ENCODE assay signal across 25 cellular contexts in the genomic region with DNA sequence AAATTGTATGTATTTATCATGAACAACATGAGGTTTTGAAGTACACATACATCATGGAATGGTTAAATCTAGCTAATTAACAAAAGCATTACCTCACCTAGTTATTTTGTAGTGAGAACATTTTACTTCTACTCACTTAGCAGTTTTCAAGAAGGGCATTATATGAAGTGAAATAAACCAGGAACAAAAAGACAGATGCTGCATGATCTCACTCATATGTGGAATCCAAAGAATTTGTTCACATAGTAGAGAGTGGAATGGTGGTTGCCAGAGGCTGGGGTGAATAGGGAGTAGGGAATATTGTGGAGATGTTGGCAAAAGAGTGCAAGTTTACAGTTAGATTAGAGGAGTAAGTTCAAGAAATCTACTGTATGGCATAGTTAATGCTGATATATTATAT.
DNase-seq lines count a peak whose midpoint lies in the region; ATAC-seq, FAIRE-seq and TF ChIP-seq lines count a peak whose summit lies in the region.
"Had no signal": no experiment of that assay in that cellular context is flagged by ENCODE, and none has a peak within 500 bp of the region (broad histone marks: within the 10 kb centered on the region; RNA-seq: fewer than 3 reads in every experiment).

No MANE protein-coding gene starts in this region.

- no peaks in the 10 kb centered on the region for H3K36me3 Mint-ChIP-seq in nephron progenitor cell (ENCODE audit: low read depth)
- H3K36me3 Mint-ChIP-seq: activated naive CD8-positive, alpha-beta T cell; CD4-positive, CD25-positive, alpha-beta regulatory T cell; neural progenitor cell; T-cell had no signal

- H3K27me3 ChIP-seq in adipocyte (replicated peaks; ENCODE audit: control insufficient read depth, insufficient read depth, low read length): no peaks in the 10 kb centered on the region
- H3K27me3 ChIP-seq: gastroesophageal sphincter, left lung, neural progenitor cell had no signal

- no peaks in the 10 kb centered on the region for H3K4me1 ChIP-seq in adipocyte (ENCODE audit: control insufficient read depth, insufficient read depth, low read length)
- H3K4me1 ChIP-seq: gastroesophageal sphincter, left lung, neural progenitor cell had no signal

- H3K9me3 ChIP-seq in adipocyte (ENCODE audit: control insufficient read depth, low read length): no peaks in the 10 kb centered on the region
- H3K9me3 ChIP-seq: gastroesophageal sphincter, left lung, mucosa of descending colon had no signal

- no peak for ATAC-seq in omental fat pad (ENCODE audit: low FRiP score)
- ATAC-seq: gastroesophageal sphincter, left lung, mucosa of descending colon, T-cell had no signal

- H3K9ac ChIP-seq in adipocyte (ENCODE audit: low read length): no peak overlapping the region
- H3K9ac ChIP-seq: neural progenitor cell had no signal

- DNase-seq in D721Med (ENCODE audit: insufficient read length, low spot score): no peak
- peak; percentile 63 for DNase-seq in adipocyte (ENCODE audit: low read depth)
- peak; percentile 15 for DNase-seq in fibroblast of peridontal ligament (ENCODE audit: extremely low read depth)
- DNase-seq in nephron progenitor cell: no peak
- DNase-seq in activated gamma-delta T cell (lab: John Stamatoyannopoulos, UW): no peak
- no peak for DNase-seq in activated naive CD4-positive, alpha-beta T cell treated with Interleukin-2 at 50 U/mL for 16 hours
- no peak for DNase-seq in NCI-H345 treated with DMSO at 0.1 percent for 48 hours (lab: John Stamatoyannopoulos, UW; ENCODE audit: unreplicated experiment)
- DNase-seq in omental fat pad (ENCODE audit: low spot score): no peak
- DNase-seq: ACHN; activated CD4-positive, alpha-beta T cell treated with anti-CD3 and anti-CD28 coated beads for 48 hours; CD4-positive, CD25-positive, alpha-beta regulatory T cell; dermis blood vessel endothelial cell; GDM1; left lung; mucosa of descending colon; NCI-H1105 treated with DMSO at 0.1 percent for 48 hours; NCI-H2081 treated with DMSO at 0.1 percent for 48 hours; OCI-M1; retina; Right ventricle myocardium superior; T-cell had no signal

- TF ChIP-seq CTCF in D721Med (IDR thresholded peaks at IDR 0.05; ENCODE audit: insufficient read depth, missing control alignments) (no peak), nephron progenitor cell (IDR thresholded peaks at IDR 0.05) (no peak), omental fat pad (IDR thresholded peaks at IDR 0.05) (no peak)

- no peaks in the 10 kb centered on the region for H3K36me3 ChIP-seq in adipocyte (ENCODE audit: control insufficient read depth, insufficient read depth, low read length, severe bottlenecking)
- H3K36me3 ChIP-seq: gastroesophageal sphincter, left lung, neural progenitor cell had no signal

- peak overlapping the region; percentile 19 for H3K27ac Mint-ChIP-seq in nephron progenitor cell
- H3K27ac Mint-ChIP-seq: activated naive CD8-positive, alpha-beta T cell; activated T-helper 1 cell treated with anti-CD3 and anti-CD28 coated beads, Interleukin-12 subunit alpha, Interleukin-12 subunit beta, Interleukin-2, Interleukin-4 antibody, amounts not matched to agents 30 ng/mL and 10 ng/mL and 1 ng/mL, durations not matched to agents 14 hours and 24 hours and 36 hours; CD4-positive, CD25-positive, alpha-beta regulatory T cell; neural progenitor cell; T-cell had no signal

- H3K9me3 Mint-ChIP-seq in nephron progenitor cell: peaks cover 6% of the 10 kb centered on the region
- H3K9me3 Mint-ChIP-seq: activated T-helper 1 cell treated with anti-CD3 and anti-CD28 coated beads, Interleukin-12 subunit alpha, Interleukin-12 subunit beta, Interleukin-2, Interleukin-4 antibody, amounts not matched to agents 30 ng/mL and 10 ng/mL and 1 ng/mL, durations not matched to agents 14 hours and 24 hours and 36 hours had no signal

- peak; percentile 92 for FAIRE-seq in D721Med (lab: Jason Lieb, UNC)

- H3K27me3 Mint-ChIP-seq in nephron progenitor cell (ENCODE audit: low read depth, poor library complexity): peaks cover 8% of the 10 kb centered on the region
- H3K27me3 Mint-ChIP-seq: activated naive CD8-positive, alpha-beta T cell; CD4-positive, CD25-positive, alpha-beta regulatory T cell; T-cell had no signal

- peaks cover 10% of the 10 kb centered on the region for H3K4me1 Mint-ChIP-seq in nephron progenitor cell
- H3K4me1 Mint-ChIP-seq: CD4-positive, CD25-positive, alpha-beta regulatory T cell; T-cell had no signal

- H3K4me3 Mint-ChIP-seq in nephron progenitor cell: no peak overlapping the region
- H3K4me3 Mint-ChIP-seq: activated naive CD8-positive, alpha-beta T cell; activated T-helper 1 cell treated with anti-CD3 and anti-CD28 coated beads, Interleukin-12 subunit alpha, Interleukin-12 subunit beta, Interleukin-2, Interleukin-4 antibody, amounts not matched to agents 30 ng/mL and 10 ng/mL and 1 ng/mL, durations not matched to agents 14 hours and 24 hours and 36 hours; CD4-positive, CD25-positive, alpha-beta regulatory T cell; neural progenitor cell; T-cell had no signal

- no peak overlapping the region for H3K4me3 ChIP-seq in adipocyte (ENCODE audit: low read length)
- H3K4me3 ChIP-seq: gastroesophageal sphincter, left lung, mucosa of descending colon, neural progenitor cell had no signal

Comparison
In these comparisons a context has a peak if more than half of its experiments do, and no peak if none do; other contexts are left out.
1. DNase-seq: peak in adipocyte (single experiment) and fibroblast of peridontal ligament (single experiment); none in D721Med (single experiment), nephron progenitor cell (single experiment), activated gamma-delta T cell (single experiment), activated naive CD4-positive, alpha-beta T cell treated with Interleukin-2 at 50 U/mL for 16 hours (single experiment), NCI-H345 treated with DMSO at 0.1 percent for 48 hours (single experiment) and omental fat pad (single experiment).